12 cellular contexts compared by ENCODE assay signal in the genomic region with DNA sequence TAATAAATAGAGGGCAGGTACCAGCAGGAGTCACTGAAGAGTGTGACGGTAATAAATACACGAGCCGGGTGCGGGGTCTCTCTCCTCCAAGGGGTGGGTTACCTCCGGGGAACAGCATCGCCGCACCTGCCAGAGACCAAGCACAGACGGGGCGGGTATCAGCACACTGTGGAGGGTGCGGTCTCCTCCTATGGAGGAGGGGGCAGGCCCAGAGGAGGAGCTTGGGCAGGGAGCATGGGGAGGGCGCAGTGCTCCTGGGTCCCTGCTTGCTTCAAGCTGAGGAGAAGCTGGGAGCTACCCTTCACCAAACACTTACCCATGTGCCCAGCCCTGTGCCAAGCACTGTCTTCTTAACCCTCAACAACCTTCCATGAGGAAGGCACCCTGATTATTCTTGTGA. TPM values are rescaled to one million over a fixed set of nuclear protein-coding genes. Genes with fewer than 3 reads are reported as not detected.
A peak's percentile ranks its signal among the peaks of the same experiment; 100 is the strongest.
DNase-seq lines count a peak whose midpoint lies in the region; ATAC-seq lines count a peak whose summit lies in the region.
"Had no signal": no experiment of that assay in that cellular context is flagged by ENCODE, and none has a peak within 500 bp of the region (broad histone marks: within the 10 kb centered on the region; RNA-seq: fewer than 3 reads in every experiment).

No MANE protein-coding gene starts in this region.

- H3K27ac ChIP-seq in CD8-positive, alpha-beta memory T cell (ENCODE audit: low read depth, low read length), result no peak overlapping the region
- no peak overlapping the region for H3K27ac ChIP-seq in neuronal stem cell (replicated peaks; ENCODE audit: low read length)

- peak; percentile 60 for ATAC-seq in GM19455 (IDR thresholded peaks at IDR 0.05; ENCODE audit: unreplicated experiment)
- ATAC-seq in activated T-helper 17 cell treated with anti-CD3 and anti-CD28 coated beads, Interleukin-2, amount 50 U/mL, for 72 hours (replicated peaks), result peak; percentile 20
- ATAC-seq in HG02623 (IDR thresholded peaks at IDR 0.05; ENCODE audit: unreplicated experiment), result no peak
- no peak for ATAC-seq in GM19395 (IDR thresholded peaks at IDR 0.05; ENCODE audit: unreplicated experiment)
- ATAC-seq: HCT116 had no signal

- no peak overlapping the region for H2BK5ac ChIP-seq in neuronal stem cell (ENCODE audit: low read length)

- H3K23ac ChIP-seq in neuronal stem cell (ENCODE audit: low read depth, low read length, poor library complexity), result no peak overlapping the region

- H4K91ac ChIP-seq in neuronal stem cell (ENCODE audit: low read depth, low read length, poor library complexity), result no peak overlapping the region

- peaks cover 38% of the 10 kb centered on the region for H3K4me1 ChIP-seq in CD8-positive, alpha-beta memory T cell (ENCODE audit: insufficient read depth, low read length)
- H3K4me1 ChIP-seq in neuronal stem cell (ENCODE audit: control insufficient read depth in 2 of 2, insufficient read depth in 1 of 2, low read depth in 1 of 2, low read length in 2 of 2), result peaks cover 4 to 11% of the 10 kb centered on the region in 2 donors

- no peak overlapping the region for H3K9ac ChIP-seq in neuronal stem cell (ENCODE audit: low read depth, low read length, poor library complexity)

- peak overlapping the region; percentile 1 for H3K14ac ChIP-seq in neuronal stem cell (ENCODE audit: low read length)

- peaks cover 0 to 2% of the 10 kb centered on the region in 2 donors for H3K27me3 Mint-ChIP-seq in CD8-positive, alpha-beta memory T cell
- no peaks in the 10 kb centered on the region for H3K27me3 Mint-ChIP-seq in activated T-helper 17 cell treated with anti-CD3 and anti-CD28 coated beads, Interleukin-2, amount 50 U/mL, for 72 hours

- no peaks in the 10 kb centered on the region for H3K9me3 Mint-ChIP-seq in CD8-positive, alpha-beta memory T cell
- peaks cover 7% of the 10 kb centered on the region for H3K9me3 Mint-ChIP-seq in activated T-helper 17 cell treated with anti-CD3 and anti-CD28 coated beads, Interleukin-2, amount 50 U/mL, for 72 hours

- peaks cover 0 to 2% (median 0%) of the 10 kb centered on the region in 3 donors for H3K36me3 Mint-ChIP-seq in CD8-positive, alpha-beta memory T cell
- H3K36me3 Mint-ChIP-seq in activated T-helper 17 cell treated with anti-CD3 and anti-CD28 coated beads, Interleukin-2, amount 50 U/mL, for 72 hours (ENCODE audit: low read depth), result no peaks in the 10 kb centered on the region

- no peaks in the 10 kb centered on the region for H3K79me1 ChIP-seq in neuronal stem cell (ENCODE audit: low read depth, low read length)

- peak overlapping the region; percentile 87 for H2AFZ ChIP-seq in neuronal stem cell (ENCODE audit: low read length)

- H2BK120ac ChIP-seq in neuronal stem cell (ENCODE audit: low read depth, low read length), result no peak overlapping the region

- H3K4me3 Mint-ChIP-seq in CD8-positive, alpha-beta memory T cell, result peak overlapping the region in 4 of 7 donors; percentile 19 to 75 (median 54)
- peak overlapping the region; percentile 96 for H3K4me3 Mint-ChIP-seq in activated T-helper 17 cell treated with anti-CD3 and anti-CD28 coated beads, Interleukin-2, amount 50 U/mL, for 72 hours

- peak overlapping the region in 6 of 8 donors; percentile 17 to 88 (median 66) for H3K27ac Mint-ChIP-seq in CD8-positive, alpha-beta memory T cell
- peak overlapping the region; percentile 99 for H3K27ac Mint-ChIP-seq in activated T-helper 17 cell treated with anti-CD3 and anti-CD28 coated beads, Interleukin-2, amount 50 U/mL, for 72 hours
- H3K27ac Mint-ChIP-seq: progenitor cell of endocrine pancreas had no signal

- WGBS in neuronal stem cell (ENCODE audit: extremely low coverage in 2 of 2, insufficient read length in 2 of 2, insufficient replicate concordance in 1 of 2), 2 donors, result no CpG with 5 or more reads among the region's 11 CpGs

- CTCF ChIA-PET in CD8-positive, alpha-beta memory T cell (lab: Charles Lee), result interaction anchor here (0.9 to 2.3 kb wide), 4 partner anchors 82 to 145 kb away, joined by 3 to 9 read pairs (median 3); a partner anchor contains a TSS

- no peaks in the 10 kb centered on the region for H3K9me3 ChIP-seq in CD8-positive, alpha-beta memory T cell (ENCODE audit: low read length)
- no peaks in the 10 kb centered on the region for H3K9me3 ChIP-seq in neuronal stem cell (replicated peaks in 1 of 2; ENCODE audit: control insufficient read depth in 2 of 2, insufficient read depth in 1 of 2, low read depth in 1 of 2, low read length in 2 of 2)

- DNase-seq in CD8-positive, alpha-beta memory T cell, result no peak
- DNase-seq in neuronal stem cell (ENCODE audit: low spot score), result no peak
- no peak for DNase-seq in SW 1271 (lab: John Stamatoyannopoulos, UW)
- DNase-seq in effector CD8-positive, alpha-beta T cell (lab: John Stamatoyannopoulos, UW), result no peak
- DNase-seq: GDM1, glutamatergic neuron had no signal

- no peak overlapping the region for H2BK15ac ChIP-seq in neuronal stem cell (ENCODE audit: low read length)

- peaks cover 28 to 38% (median 37%) of the 10 kb centered on the region in 3 donors for H3K4me1 Mint-ChIP-seq in CD8-positive, alpha-beta memory T cell
- H3K4me1 Mint-ChIP-seq in activated T-helper 17 cell treated with anti-CD3 and anti-CD28 coated beads, Interleukin-2, amount 50 U/mL, for 72 hours, result peaks cover 27% of the 10 kb centered on the region

- no peak overlapping the region for H3K4me2 ChIP-seq in neuronal stem cell (ENCODE audit: insufficient read depth, low read length, poor library complexity, severe bottlenecking)

- H3K4me3 ChIP-seq in CD8-positive, alpha-beta memory T cell (ENCODE audit: low read length), result no peak overlapping the region
- no peak overlapping the region for H3K4me3 ChIP-seq in neuronal stem cell (ENCODE audit: low read length in 2 of 2)

- H2AK5ac ChIP-seq in neuronal stem cell (ENCODE audit: low read depth, low read length), result no peak overlapping the region

- H3K27me3 ChIP-seq in CD8-positive, alpha-beta memory T cell (ENCODE audit: insufficient read depth, low read length, poor library complexity, severe bottlenecking), result no peaks in the 10 kb centered on the region
- peaks cover 0 to 13% (median 0%) of the 10 kb centered on the region in 3 experiments for H3K27me3 ChIP-seq in neuronal stem cell (ENCODE audit: control insufficient read depth in 3 of 3, insufficient read depth in 3 of 3, low read depth in 1 of 3, low read length in 3 of 3)

- H3K4ac ChIP-seq in neuronal stem cell (ENCODE audit: low read length), result no peak overlapping the region

- H3K18ac ChIP-seq in neuronal stem cell (ENCODE audit: low read length), result no peak overlapping the region

- POLR2A ChIA-PET in CD8-positive, alpha-beta memory T cell (lab: Charles Lee), result interaction anchor here (1.1 kb wide), 1 partner anchor 61 kb away, joined by 3 read pairs; no protein-coding TSS in a partner anchor

- H2BK12ac ChIP-seq in neuronal stem cell (ENCODE audit: low read length), result no peak overlapping the region

- no peak overlapping the region for H4K8ac ChIP-seq in neuronal stem cell (ENCODE audit: low read depth, low read length)

- H3K36me3 ChIP-seq in CD8-positive, alpha-beta memory T cell (ENCODE audit: insufficient read depth, low read length), result no peaks in the 10 kb centered on the region
- H3K36me3 ChIP-seq in neuronal stem cell (replicated peaks in 1 of 2; ENCODE audit: control insufficient read depth in 2 of 2, insufficient read depth in 2 of 2, low read length in 2 of 2), result no peaks in the 10 kb centered on the region

RNA-seq across cellular contexts. Expression of a gene that starts 12.8 kb away (rescaled TPM):
- under 1 TPM in 1 of 2 experiments, not detected in 1; 0.29 TPM for total RNA-seq in CD8-positive, alpha-beta memory T cell
- not detected for polyA plus RNA-seq in CD8-positive, alpha-beta memory T cell
- total RNA-seq in activated T-helper 17 cell treated with anti-CD3 and anti-CD28 coated beads, Interleukin-2, amount 50 U/mL, for 72 hours, result under 1 TPM; 0.40 to 0.48 TPM
- polyA plus RNA-seq in neuronal stem cell (2013, experiment 1 of 2), result 0.53 TPM
- polyA plus RNA-seq in neuronal stem cell (2013, experiment 2 of 2), result 0.69 TPM

RNA-seq across cellular contexts. Expression of a gene that starts 19.5 kb away (rescaled TPM):
- 1 to 10 TPM; 4.8 to 5.0 TPM for total RNA-seq in CD8-positive, alpha-beta memory T cell
- not detected for polyA plus RNA-seq in CD8-positive, alpha-beta memory T cell
- total RNA-seq in activated T-helper 17 cell treated with anti-CD3 and anti-CD28 coated beads, Interleukin-2, amount 50 U/mL, for 72 hours, result 1 to 10 TPM in 1 of 2 donors, under 1 TPM in 1; 0.79 to 3.2 TPM
- 4.4 TPM for polyA plus RNA-seq in neuronal stem cell (2013, experiment 1 of 2)
- polyA plus RNA-seq in neuronal stem cell (2013, experiment 2 of 2), result 4.9 TPM

Comparison
In these comparisons a context has a peak if more than half of its experiments do, and no peak if none do; other contexts are left out.
1. ATAC-seq: peak in GM19455 (single experiment) and activated T-helper 17 cell treated with anti-CD3 and anti-CD28 coated beads, Interleukin-2, amount 50 U/mL, for 72 hours (single experiment); none in HG02623 (single experiment) and GM19395 (single experiment).